ENCODE assay signal across 8 cellular contexts in genomic region chr14:56581041-56581727, GRCh38. TPM values are rescaled to one million over a fixed set of nuclear protein-coding genes. Genes with fewer than 3 reads are reported as not detected.
A peak's percentile ranks its signal among the peaks of the same experiment; 100 is the strongest.
DNase-seq lines count a peak whose midpoint lies in the region; ATAC-seq and TF ChIP-seq lines count a peak whose summit lies in the region.

No MANE protein-coding gene starts in this region.

- H3K4me3 Mint-ChIP-seq in activated naive CD4-positive, alpha-beta T cell treated with anti-CD3 and anti-CD28 coated beads, Interleukin-2, amount 50 U/mL, for 24 hours, result peak overlapping the region; percentile 95

- no peak overlapping the region for H3K27ac Mint-ChIP-seq in activated naive CD4-positive, alpha-beta T cell treated with anti-CD3 and anti-CD28 coated beads, Interleukin-2, amount 50 U/mL, for 24 hours

- H3K27me3 ChIP-seq in RWPE2 (ENCODE audit: insufficient read depth, poor library complexity, severe bottlenecking) (no peaks in the 10 kb centered on the region), hepatocyte (no peaks in the 10 kb centered on the region), thymus (ENCODE audit: control insufficient read depth, insufficient read depth) (no peaks in the 10 kb centered on the region)

- peaks cover 42% of the 10 kb centered on the region for H3K4me1 Mint-ChIP-seq in activated naive CD4-positive, alpha-beta T cell treated with anti-CD3 and anti-CD28 coated beads, Interleukin-2, amount 50 U/mL, for 24 hours

- no peak for DNase-seq in activated naive CD4-positive, alpha-beta T cell (lab: John Stamatoyannopoulos, UW)
- DNase-seq in RWPE2 (ENCODE audit: low spot score) (no peak), hepatocyte (ENCODE audit: low spot score) (no peak), omental fat pad (ENCODE audit: low spot score) (no peak), substantia nigra (lab: John Stamatoyannopoulos, UW) (no peak)
- no peak for DNase-seq in stimulated activated CD4-positive, alpha-beta T cell treated with anti-CD3 and anti-CD28 coated beads, Interleukin-15, amount 100 ng/mL, for 24 hours

- peaks cover 50% of the 10 kb centered on the region for H3K79me2 ChIP-seq in hepatocyte

- H3K9me3 ChIP-seq in RWPE2 (ENCODE audit: severe bottlenecking) (no peaks in the 10 kb centered on the region), hepatocyte (ENCODE audit: low read depth) (no peaks in the 10 kb centered on the region), thymus (ENCODE audit: control insufficient read depth) (no peaks in the 10 kb centered on the region)

- peaks cover 7% of the 10 kb centered on the region for H3K36me3 ChIP-seq in RWPE2 (ENCODE audit: low read depth)
- H3K36me3 ChIP-seq in hepatocyte (replicated peaks; ENCODE audit: insufficient read depth, low read depth), result no peaks in the 10 kb centered on the region
- H3K36me3 ChIP-seq in thymus (ENCODE audit: control insufficient read depth, insufficient read depth), result no peaks in the 10 kb centered on the region

- peak overlapping the region; percentile 98 for H3K4me3 ChIP-seq in RWPE2 (ENCODE audit: severe bottlenecking)
- H3K4me3 ChIP-seq in hepatocyte, result no peak overlapping the region
- H3K4me3 ChIP-seq in thymus (ENCODE audit: low read length), result peak overlapping the region; percentile 73

- H3K36me3 Mint-ChIP-seq in activated naive CD4-positive, alpha-beta T cell treated with anti-CD3 and anti-CD28 coated beads, Interleukin-2, amount 50 U/mL, for 24 hours, result peaks cover 2% of the 10 kb centered on the region

- H3K27ac ChIP-seq in RWPE2 (ENCODE audit: poor library complexity, severe bottlenecking) (no peak overlapping the region), hepatocyte (no peak overlapping the region), thymus (ENCODE audit: low read depth) (no peak overlapping the region), substantia nigra (ENCODE audit: low read depth, low read length, poor library complexity, severe bottlenecking) (no peak overlapping the region)

- no peak overlapping the region for H2AFZ ChIP-seq in hepatocyte

- peaks cover 42% of the 10 kb centered on the region for H3K4me1 ChIP-seq in RWPE2 (ENCODE audit: insufficient read depth, poor library complexity, severe bottlenecking)
- peaks cover 16% of the 10 kb centered on the region for H3K4me1 ChIP-seq in hepatocyte (ENCODE audit: insufficient read depth)
- peaks cover 10% of the 10 kb centered on the region for H3K4me1 ChIP-seq in thymus (ENCODE audit: control insufficient read depth, insufficient read depth, low read length)

- H4K20me1 ChIP-seq in hepatocyte (ENCODE audit: insufficient read depth, poor library complexity, severe bottlenecking), result peaks cover 4% of the 10 kb centered on the region

- H3K9me3 Mint-ChIP-seq in activated naive CD4-positive, alpha-beta T cell treated with anti-CD3 and anti-CD28 coated beads, Interleukin-2, amount 50 U/mL, for 24 hours, result no peaks in the 10 kb centered on the region

- no peaks in the 10 kb centered on the region for H3K9me2 ChIP-seq in hepatocyte (replicated peaks; ENCODE audit: insufficient read depth)

- WGBS in hepatocyte (ENCODE audit: low lambda C conversion rate, missing lambda C conversion rate), result 67% methylated on average over 6 of the region's 6 CpGs
- WGBS in thymus, result 72% methylated on average over 6 of the region's 6 CpGs

- H3K27me3 Mint-ChIP-seq in activated naive CD4-positive, alpha-beta T cell treated with anti-CD3 and anti-CD28 coated beads, Interleukin-2, amount 50 U/mL, for 24 hours, result no peaks in the 10 kb centered on the region

- H3K4me2 ChIP-seq in hepatocyte, result peak overlapping the region; percentile 65

- ATAC-seq in RWPE2 (ENCODE audit: low read depth) (no peak), omental fat pad (ENCODE audit: low FRiP score) (no peak)

- TF ChIP-seq CTCF in RWPE2 (IDR thresholded peaks at IDR 0.05; ENCODE audit: poor library complexity, severe bottlenecking) (no peak), hepatocyte (IDR thresholded peaks at IDR 0.05; ENCODE audit: poor library complexity) (no peak), omental fat pad (IDR thresholded peaks at IDR 0.05) (no peak)

RNA-seq across cellular contexts. Expression of gene TMEM260, which starts 1.6 kb away (rescaled TPM):
- total RNA-seq in hepatocyte (28.7 and 31.8 TPM in 2 replicates), omental fat pad (10 to 100 TPM; 13.6 to 25.5 (median 14.7) TPM)
- polyA plus RNA-seq in hepatocyte (19.7 TPM in 2 replicates), thymus (31.6 TPM)
